Comparison of ENCODE assay signal across 8 cellular contexts in the genomic region with DNA sequence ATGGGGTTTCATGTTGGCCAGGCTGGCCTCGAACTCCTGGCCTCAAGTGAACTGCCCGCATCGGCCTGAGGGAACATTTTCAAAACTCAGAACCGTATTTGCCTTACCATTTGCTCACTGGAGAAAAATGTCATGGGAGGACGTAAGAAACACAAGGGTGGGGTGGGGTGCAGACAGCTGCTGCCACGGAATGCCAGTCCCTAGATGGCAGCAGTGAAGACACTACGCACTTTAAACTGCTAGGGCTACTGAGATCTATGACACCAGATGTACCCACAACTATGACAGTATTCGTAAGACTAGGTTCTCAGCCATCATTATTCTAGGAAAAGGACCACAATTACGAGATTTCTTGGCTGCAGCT. TPM values are rescaled to one million over a fixed set of nuclear protein-coding genes. Genes with fewer than 3 reads are reported as not detected.
DNase-seq lines count a peak whose midpoint lies in the region; ATAC-seq, FAIRE-seq and TF ChIP-seq lines count a peak whose summit lies in the region.
"Not testable (repeated sequence)": the region's sequence is repeated elsewhere in the genome, so short reads cannot be mapped to it uniquely, and the experiment has no call there.

No MANE protein-coding gene starts in this region.

- DNase-seq in GM18507 (ENCODE audit: extremely low spot score, insufficient read length, low read depth), result not testable (repeated sequence)
- DNase-seq in NCI-H510A treated with DMSO at 0.1 percent for 48 hours (lab: John Stamatoyannopoulos, UW) (peak; percentile 13), cerebellar cortex (ENCODE audit: low spot score) (peak; percentile 52), keratinocyte (ENCODE audit: low read depth, low spot score) (peak; percentile 26)
- DNase-seq in activated CD4-positive, alpha-beta T cell treated with anti-CD3 and anti-CD28 coated beads for 4 hours, result peak; percentile 50 to 59

- peak; percentile 29 for ATAC-seq in HG03175 (IDR thresholded peaks at IDR 0.05; ENCODE audit: unreplicated experiment)

- not testable (repeated sequence) for H3K9me3 ChIP-seq in keratinocyte (ENCODE audit: control insufficient read depth, low read depth, low read length); skeletal muscle tissue (ENCODE audit: control insufficient read depth in 3 of 3, low read length in 3 of 3)

- not testable (repeated sequence) for H3K27me3 ChIP-seq in keratinocyte (ENCODE audit: control insufficient read depth, extremely low read depth, insufficient read depth, low read length); skeletal muscle tissue (ENCODE audit: control insufficient read depth in 3 of 3, insufficient read depth in 3 of 3, low read length in 3 of 3)

- dilution Hi-C loops in keratinocyte (cut with MboI; ENCODE audit: extremely low pct_ligation_motif_present, low sequenced_read_pairs), result not testable (repeated sequence)

- H4K20me1 ChIP-seq in keratinocyte (ENCODE audit: control insufficient read depth, extremely low read depth, insufficient read depth, low read length), result not testable (repeated sequence)

- not testable (repeated sequence) for H3K36me3 ChIP-seq in keratinocyte (ENCODE audit: control insufficient read depth in 2 of 2, extremely low read depth in 1 of 2, insufficient read depth in 2 of 2, low read length in 2 of 2)
- peaks cover 10 to 18% (median 16%) of the 10 kb centered on the region in 3 donors for H3K36me3 ChIP-seq in skeletal muscle tissue (ENCODE audit: control insufficient read depth in 3 of 3, insufficient read depth in 3 of 3, low read length in 3 of 3)

- not testable (repeated sequence) for H3K4me1 ChIP-seq in keratinocyte (ENCODE audit: control insufficient read depth, extremely low read depth, insufficient read depth, low read length); skeletal muscle tissue (ENCODE audit: control insufficient read depth in 3 of 3, insufficient read depth in 3 of 3, low read length in 3 of 3)

- peaks cover 25% of the 10 kb centered on the region for H3K79me2 ChIP-seq in keratinocyte (ENCODE audit: control insufficient read depth, insufficient read depth, low read length)

- H2AFZ ChIP-seq in keratinocyte (ENCODE audit: control insufficient read depth, low read length), result peak overlapping the region; percentile 71

- peak overlapping the region; percentile 90 for H3K27ac ChIP-seq in 22Rv1
- peak overlapping the region; percentile 88 for H3K27ac ChIP-seq in keratinocyte (ENCODE audit: control insufficient read depth, insufficient read depth, low read length)
- peak overlapping the region; percentile 99 for H3K27ac ChIP-seq in skeletal muscle tissue (ENCODE audit: low read depth, low read length)

- peak overlapping the region; percentile 71 to 85 (median 71) for H3K4me3 ChIP-seq in keratinocyte (ENCODE audit: control insufficient read depth in 2 of 3, extremely low read depth in 1 of 3, insufficient read depth in 2 of 3, low read depth in 1 of 3, low read length in 3 of 3)
- H3K4me3 ChIP-seq in skeletal muscle tissue (ENCODE audit: low read length in 3 of 3), result peak overlapping the region; percentile 78 to 87 (median 85)

- TF ChIP-seq CTCF in 22Rv1 (IDR thresholded peaks at IDR 0.05), result peak; percentile 77
- TF ChIP-seq CTCF in keratinocyte (optimal IDR thresholded peaks at IDR 0.05 in 1 of 3, IDR thresholded peaks at IDR 0.05 in 1 of 3, conservative IDR thresholded peaks at IDR 0.05 in 1 of 3; ENCODE audit: extremely low read depth in 1 of 3, insufficient read depth in 2 of 3, low read length in 3 of 3), result peak; percentile 30 to 66 (median 34)

- H3K9me1 ChIP-seq in keratinocyte (ENCODE audit: control insufficient read depth, extremely low read depth, insufficient read depth, low read length), result not testable (repeated sequence)

- FAIRE-seq in GM18507 (lab: Jason Lieb, UNC) (peak; percentile 85), keratinocyte (lab: Jason Lieb, UNC) (peak; percentile 79)

- H3K9ac ChIP-seq in keratinocyte (ENCODE audit: control insufficient read depth, extremely low read depth, insufficient read depth, low read length) (peak overlapping the region; percentile 91), skeletal muscle tissue (ENCODE audit: low read depth in 1 of 3, low read length in 3 of 3) (peak overlapping the region; percentile 92 to 96 (median 95))

- peak overlapping the region; percentile 35 for H3K4me2 ChIP-seq in keratinocyte (ENCODE audit: control insufficient read depth, extremely low read depth, insufficient read depth, low read depth, low read length)

RNA-seq across cellular contexts. Expression of gene SBDS, which starts 0.7 kb away (rescaled TPM):
- 86.2 to 146 TPM (median 89.9 TPM) in 3 replicates for polyA plus RNA-seq in keratinocyte
- polyA plus RNA-seq in keratinocyte (2011; ENCODE audit: low read depth), result 447 TPM
- 90.9 and 146 TPM in 2 replicates for polyA plus RNA-seq in keratinocyte (2011; cell fraction: cytosol; rRNA removed)
- 61.8 and 98.0 TPM in 2 replicates for polyA plus RNA-seq in keratinocyte (2011; cell fraction: nucleus; rRNA removed)
- polyA plus RNA-seq in keratinocyte (2012; ENCODE audit: low replicate concordance), result 111 and 167 TPM in 2 replicates
- 12.1 to 47.3 TPM (median 18.1 TPM) in 3 replicates for polyA minus RNA-seq in keratinocyte
- polyA minus RNA-seq in keratinocyte (2011; cell fraction: cytosol; rRNA and poly(A)+ RNA removed), result 131 TPM
- 22.2 and 32.6 TPM in 2 replicates for polyA minus RNA-seq in keratinocyte (2011; cell fraction: nucleus; rRNA and poly(A)+ RNA removed)
- total RNA-seq in skeletal muscle tissue, result 98.6 TPM

RNA-seq across cellular contexts. Expression of gene TYW1, which starts 2.0 kb away (rescaled TPM):
- 12.7 to 16.4 TPM (median 16.0 TPM) in 3 replicates for polyA plus RNA-seq in keratinocyte
- polyA plus RNA-seq in keratinocyte (2011; ENCODE audit: low read depth), result 7.0 TPM
- polyA plus RNA-seq in keratinocyte (2011; cell fraction: cytosol; rRNA removed), result 6.5 and 10.2 TPM in 2 replicates
- 27.1 and 32.2 TPM in 2 replicates for polyA plus RNA-seq in keratinocyte (2011; cell fraction: nucleus; rRNA removed)
- 10.7 and 13.9 TPM in 2 replicates for polyA plus RNA-seq in keratinocyte (2012; ENCODE audit: low replicate concordance)
- 12.4 to 24.5 TPM (median 19.6 TPM) in 3 replicates for polyA minus RNA-seq in keratinocyte
- 7.9 TPM for polyA minus RNA-seq in keratinocyte (2011; cell fraction: cytosol; rRNA and poly(A)+ RNA removed)
- 17.0 and 28.7 TPM in 2 replicates for polyA minus RNA-seq in keratinocyte (2011; cell fraction: nucleus; rRNA and poly(A)+ RNA removed)
- 21.9 TPM for total RNA-seq in skeletal muscle tissue
